In the genomic region with DNA sequence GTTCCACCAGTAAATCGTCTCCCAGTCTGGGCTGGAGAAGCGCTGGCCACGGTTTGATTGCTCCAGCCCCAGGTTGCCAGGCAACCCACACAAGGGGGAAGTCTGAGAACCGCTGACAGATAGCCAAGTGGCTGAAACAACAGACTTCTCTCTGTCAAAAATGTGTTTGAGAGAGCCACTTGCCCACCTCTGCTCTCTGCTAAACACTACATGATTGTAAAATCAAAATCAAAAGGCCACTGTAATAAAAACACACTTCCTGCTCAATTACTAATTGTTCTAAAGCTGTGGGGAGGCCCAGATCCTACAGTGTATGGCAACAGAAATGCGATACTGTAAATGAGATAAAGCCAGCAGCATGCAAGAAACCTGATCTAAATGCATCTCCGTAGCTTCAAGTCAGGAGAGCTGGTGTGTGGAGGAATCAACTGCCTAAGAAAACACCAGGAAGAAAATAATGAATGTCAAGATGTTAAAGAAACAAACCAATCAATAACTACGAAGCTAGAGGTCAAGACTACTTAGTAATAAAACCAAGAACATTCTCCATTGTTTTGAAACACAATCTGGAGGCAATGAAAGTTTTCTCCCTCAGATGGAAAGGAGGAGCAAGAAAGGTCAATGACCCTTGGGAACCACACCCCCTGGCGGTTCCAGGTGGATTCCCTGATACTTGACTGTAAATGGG, we compare ENCODE assay signal across 1 cellular context.
TF ChIP-seq lines count a peak whose summit lies in the region.

No MANE protein-coding gene starts in this region.

TF ChIP-seq in H1, 55 proteins besides CTCF, POLR2A, EP300 and RAD21 (continued from another document):
- TF ChIP-seq ASH2L (IDR thresholded peaks at IDR 0.05; ENCODE audit: low read length), result peak; percentile 18
- peak; percentile 15 to 83; a peak in 1 of 4 replicates for TF ChIP-seq SIN3A (conservative IDR thresholded peaks at IDR 0.05 in 1 of 2, IDR thresholded peaks at IDR 0.05 in 1 of 2; ENCODE audit: low read depth in 1 of 2, low read length in 2 of 2)
- TF ChIP-seq CBX8 (IDR thresholded peaks at IDR 0.05; ENCODE audit: borderline replicate concordance, low read depth, low read length), result no peak
- no peak for TF ChIP-seq CEBPB (IDR thresholded peaks at IDR 0.05; ENCODE audit: low read depth, low read length)
